Comparison of ENCODE assay signal across 10 cellular contexts in the genomic region with DNA sequence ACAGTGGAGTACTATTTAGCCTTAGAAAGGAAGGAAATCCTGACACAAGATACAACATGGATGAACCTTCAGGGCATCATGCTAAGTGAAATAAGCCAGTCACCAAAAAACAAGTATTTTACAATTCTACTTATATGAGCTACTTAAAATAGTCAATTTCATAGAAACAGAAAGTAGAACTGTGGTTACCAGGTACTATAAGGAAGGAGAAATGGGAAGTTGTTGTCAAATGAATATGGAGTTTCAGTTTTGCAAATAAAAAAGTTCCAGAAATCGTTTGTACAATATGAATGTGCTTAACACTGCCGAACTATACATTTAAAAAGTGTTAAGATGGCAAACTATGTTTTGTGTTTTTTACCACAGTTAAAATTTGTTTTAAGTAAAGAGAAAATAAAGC.
DNase-seq lines count a peak whose midpoint lies in the region; ATAC-seq, FAIRE-seq and TF ChIP-seq lines count a peak whose summit lies in the region.
"Had no signal": no experiment of that assay in that cellular context is flagged by ENCODE, and none has a peak within 500 bp of the region (broad histone marks: within the 10 kb centered on the region; RNA-seq: fewer than 3 reads in every experiment).

No MANE protein-coding gene starts in this region.

- in situ Hi-C loops in GM13976 (cut with MboI; ENCODE audit: low sequenced_read_pairs, unreplicated experiment): no loop called here

- peak; percentile 61 for DNase-seq in CD1c-positive myeloid dendritic cell (ENCODE audit: extremely low spot score)
- DNase-seq in SKM-1 (lab: John Stamatoyannopoulos, UW; ENCODE audit: unreplicated experiment): peak; percentile 20
- no peak for DNase-seq in SHP77 (lab: John Stamatoyannopoulos, UW)
- no peak for DNase-seq in D721Med (ENCODE audit: insufficient read length, low spot score)
- DNase-seq in GM13976 (ENCODE audit: low spot score): no peak
- DNase-seq in T1000 (lab: John Stamatoyannopoulos, UW): no peak
- DNase-seq: Caco-2 had no signal

- FAIRE-seq in D721Med (lab: Jason Lieb, UNC): no peak
- FAIRE-seq: TTC549 had no signal

- TF ChIP-seq CTCF in D721Med (IDR thresholded peaks at IDR 0.05; ENCODE audit: insufficient read depth, missing control alignments) (no peak), GM13976 (IDR thresholded peaks at IDR 0.05; ENCODE audit: borderline replicate concordance, control extremely low read depth, extremely low read depth, insufficient read depth, missing control alignments) (no peak)

- peak; percentile 93 for ATAC-seq in GM19351 (IDR thresholded peaks at IDR 0.05; ENCODE audit: unreplicated experiment)
- ATAC-seq in HG03066 (IDR thresholded peaks at IDR 0.05; ENCODE audit: low read depth, unreplicated experiment): peak; percentile 82

Comparison
In these comparisons a context has a peak if more than half of its experiments do, and no peak if none do; other contexts are left out.
1. DNase-seq: peak in CD1c-positive myeloid dendritic cell (single experiment) and SKM-1 (single experiment); none in SHP77 (0 of 2), D721Med (single experiment), GM13976 (single experiment) and T1000 (single experiment).